ENCODE assay signal across 8 cellular contexts in genomic region chr11:88175707-88176066, GRCh38. TPM values are rescaled to one million over a fixed set of nuclear protein-coding genes. Genes with fewer than 3 reads are reported as not detected.
A peak's percentile ranks its signal among the peaks of the same experiment; 100 is the strongest.
DNase-seq lines count a peak whose midpoint lies in the region; ATAC-seq, FAIRE-seq and TF ChIP-seq lines count a peak whose summit lies in the region.

No MANE protein-coding gene starts in this region.

- H3K9me3 ChIP-seq in H1 (ENCODE audit: insufficient read depth in 2 of 2, low read depth in 1 of 2, low read length in 1 of 2) (no peaks in the 10 kb centered on the region), psoas muscle (no peaks in the 10 kb centered on the region)

- H2BK5ac ChIP-seq in H1 (ENCODE audit: low read depth, low read length): no peak overlapping the region

- DNase-seq in GM19239 (ENCODE audit: insufficient read length, low spot score): no peak
- DNase-seq in H1 (ENCODE audit: low read depth in 1 of 2, low spot score in 2 of 2): no peak
- no peak for DNase-seq in psoas muscle
- no peak for DNase-seq in NCI-H446 treated with DMSO at 0.1 percent for 48 hours (lab: John Stamatoyannopoulos, UW)
- no peak for DNase-seq in activated naive CD4-positive, alpha-beta T cell treated with anti-CD3 and anti-CD28 coated beads, Interleukin-2, amount 50 U/mL, for 16 hours
- no peak for DNase-seq in H4 (ENCODE audit: low spot score)

- H3K4me1 ChIP-seq in H1 (replicated peaks in 1 of 4; ENCODE audit: control insufficient read depth in 3 of 4, insufficient read depth in 4 of 4, low read length in 3 of 4): peaks cover 2 to 4% (median 4%) of the 10 kb centered on the region in 4 experiments; a peak in 6 of 7 replicates
- no peaks in the 10 kb centered on the region for H3K4me1 ChIP-seq in psoas muscle

- WGBS in H1 (ENCODE audit: extremely low coverage in 1 of 2, insufficient coverage in 1 of 2, insufficient read length in 1 of 2, insufficient replicate concordance in 2 of 2, low coverage in 1 of 2, low lambda C conversion rate in 2 of 2, missing lambda C conversion rate in 1 of 2), 2 experiments: 11% methylated on average over 7 of the region's 7 CpGs; no CpG with 5 or more reads in 1 of the 2 experiments
- 34 to 57% (median 42%) methylated on average over 7 of the region's 7 CpGs for WGBS in psoas muscle, 3 donors

- H2AFZ ChIP-seq in H1 (ENCODE audit: low read length): peak overlapping the region; percentile 89

- no peak overlapping the region for H2BK20ac ChIP-seq in H1 (ENCODE audit: low read length)

- no peak overlapping the region for H2BK12ac ChIP-seq in H1 (ENCODE audit: low read depth, low read length)

- TF ChIP-seq CTCF in H1 (IDR thresholded peaks at IDR 0.05; ENCODE audit: control extremely low read depth in 1 of 3, insufficient read depth in 1 of 3, low read depth in 1 of 3, low read length in 3 of 3): no peak
- TF ChIP-seq CTCF in psoas muscle (IDR thresholded peaks at IDR 0.05): no peak

- H3K4ac ChIP-seq in H1 (replicated peaks; ENCODE audit: insufficient read length, low read depth, low read length): no peak overlapping the region

- TF ChIP-seq POLR2A in H1 (IDR thresholded peaks at IDR 0.05; ENCODE audit: control extremely low read depth in 1 of 2, low read depth in 2 of 2, low read length in 2 of 2): no peak

- H2BK120ac ChIP-seq in H1 (replicated peaks; ENCODE audit: low read depth, low read length): no peak overlapping the region

- peak overlapping the region in 1 of 4 experiments; percentile 22; a peak in 1 of 7 replicates for H3K9ac ChIP-seq in H1 (replicated peaks in 1 of 4; ENCODE audit: extremely low read depth in 1 of 4, low read depth in 3 of 4, low read length in 3 of 4)

- H3K27ac ChIP-seq in H1 (ENCODE audit: low read depth, low read length) (no peak overlapping the region), psoas muscle (no peak overlapping the region)

- ATAC-seq in HG03175 (IDR thresholded peaks at IDR 0.05; ENCODE audit: unreplicated experiment) (peak; percentile 14), psoas muscle (peak in 3 of 4 donors; percentile 30 to 59 (median 33)), GM19467 (IDR thresholded peaks at IDR 0.05; ENCODE audit: unreplicated experiment) (no peak)

- no peak overlapping the region for H4K5ac ChIP-seq in H1 (ENCODE audit: insufficient read length, low read depth, low read length)

- intact Hi-C loops in psoas muscle (cut with DNase I): loop anchor here in 1 of 2 donors (10.0 kb wide), 1 partner anchor 61 kb away; no protein-coding TSS in a partner anchor

- H3K79me2 ChIP-seq in H1 (ENCODE audit: control insufficient read depth in 1 of 2, insufficient read depth in 2 of 2, low read length in 2 of 2): no peaks in the 10 kb centered on the region; a peak in 1 of 4 replicates

- no peak overlapping the region for H3K56ac ChIP-seq in H1 (replicated peaks; ENCODE audit: insufficient read length, low read depth, low read length)

- no peak overlapping the region for H2AK5ac ChIP-seq in H1 (ENCODE audit: low read depth, low read length)

- H4K20me1 ChIP-seq in H1 (replicated peaks in 1 of 2; ENCODE audit: control insufficient read depth in 1 of 2, insufficient read depth in 2 of 2, low read length in 2 of 2): no peaks in the 10 kb centered on the region

- 0 out of 2 replicates have a peak, but pooled peaks cover 2% of the 10 kb centered on the region for H3K79me1 ChIP-seq in H1 (ENCODE audit: low read depth, low read length)

- no peaks in the 10 kb centered on the region; a peak in 2 of 8 replicates for H3K36me3 ChIP-seq in H1 (ENCODE audit: control insufficient read depth in 2 of 4, insufficient read depth in 4 of 4, low read length in 3 of 4)
- no peaks in the 10 kb centered on the region for H3K36me3 ChIP-seq in psoas muscle (ENCODE audit: insufficient read depth in 1 of 2, low read depth in 1 of 2)

- peak overlapping the region; percentile 47 to 76 (median 52); a peak in 7 of 8 replicates for H3K4me3 ChIP-seq in H1 (ENCODE audit: extremely low read depth in 1 of 4, insufficient read depth in 2 of 4, low read depth in 3 of 4, low read length in 4 of 4)
- H3K4me3 ChIP-seq in psoas muscle: peak overlapping the region; percentile 66

- H4K8ac ChIP-seq in H1 (ENCODE audit: extremely low read depth, insufficient read depth, low read length): no peak overlapping the region; the same call in 1 of the 2 replicates

- H3K14ac ChIP-seq in H1 (ENCODE audit: insufficient read length): no peak overlapping the region

- FAIRE-seq in GM19239 (lab: Jason Lieb, UNC) (peak; percentile 63), H1 (lab: Jason Lieb, UNC) (peak; percentile 39)

- no peak for TF ChIP-seq RAD21 in H1 (IDR thresholded peaks at IDR 0.05 in 1 of 2, conservative IDR thresholded peaks at IDR 0.05 in 1 of 2; ENCODE audit: low read depth in 2 of 2, low read length in 2 of 2)

- peaks cover 7% of the 10 kb centered on the region; the same call in 1 of the 2 replicates for H3K23me2 ChIP-seq in H1 (ENCODE audit: low read depth, low read length)

- no peak for TF ChIP-seq EP300 in H1 (IDR thresholded peaks at IDR 0.05; ENCODE audit: borderline replicate concordance in 1 of 2, low read depth in 2 of 2, low read length in 2 of 2)

- H4K91ac ChIP-seq in H1 (replicated peaks; ENCODE audit: insufficient read length, low read length): no peak overlapping the region

- H3K23ac ChIP-seq in H1 (ENCODE audit: insufficient read length): no peak overlapping the region

- no peak overlapping the region for H2BK15ac ChIP-seq in H1 (ENCODE audit: low read length)

- CTCF ChIA-PET in H1 (lab: Charles Lee; ENCODE audit: partially characterized antibody): interaction anchor here (0.9 to 1.2 kb wide), 4 partner anchors 16 to 367 kb away, joined by 3 to 5 read pairs (median 3); no protein-coding TSS in a partner anchor

- H3K27me3 ChIP-seq in H1 (replicated peaks in 1 of 4; ENCODE audit: control insufficient read depth in 3 of 4, extremely low read depth in 1 of 4, insufficient read depth in 3 of 4, low read length in 3 of 4) (no peaks in the 10 kb centered on the region), psoas muscle (ENCODE audit: insufficient read depth in 3 of 3, low read length in 2 of 3) (no peaks in the 10 kb centered on the region)

- peak overlapping the region; percentile 97 to 98 for H3K4me2 ChIP-seq in H1 (ENCODE audit: insufficient read depth in 1 of 2, low read depth in 2 of 2, low read length in 2 of 2)

- POLR2A ChIA-PET in H1 (lab: Charles Lee; ENCODE audit: partially characterized antibody): interaction anchor here (0.7 to 1.4 kb wide), 4 partner anchors 33 to 333 kb away, joined by 3 to 4 read pairs (median 4); partner anchors contain the start of gene CTSC

- no peak overlapping the region; the same call in 1 of the 2 replicates for H3K18ac ChIP-seq in H1 (ENCODE audit: extremely low read depth, low read length)

RNA-seq across cellular contexts. Expression of gene RAB38, which starts 0.4 kb away (rescaled TPM):
- total RNA-seq in H1 (2021; fragmentation: NEBNext Ultra II Directional; extraction: Animal tissue kit (Norgen Biotek cat#: 25700)): 16.0 and 16.5 TPM in 2 replicates
- polyA plus RNA-seq in H1 (2011; rRNA removed) (8.9 and 15.4 TPM in 2 replicates), psoas muscle (under 1 TPM; 0.21 to 0.63 (median 0.21) TPM)
- polyA plus RNA-seq in H1 (2011; cell fraction: cytosol; rRNA removed): 14.3 TPM
- 8.1 TPM for polyA plus RNA-seq in H1 (2011; cell fraction: nucleus; rRNA removed)
- 14.8 to 22.1 TPM (median 16.2 TPM) in 4 replicates for polyA plus RNA-seq in H1 (2012, experiment 1 of 2)
- 6.2 TPM for polyA plus RNA-seq in H1 (2012, experiment 2 of 2)
- polyA plus RNA-seq in H1 (2013, experiment 1 of 2): 14.0 TPM
- polyA plus RNA-seq in H1 (2013, experiment 2 of 2): 13.9 TPM
- 20.8 and 21.5 TPM in 2 replicates for polyA minus RNA-seq in H1 (2011; rRNA and poly(A)+ RNA removed)
- 11.7 TPM for polyA minus RNA-seq in H1 (2011; cell fraction: cytosol; rRNA and poly(A)+ RNA removed)
- 24.2 TPM for polyA minus RNA-seq in H1 (2011; cell fraction: nucleus; rRNA and poly(A)+ RNA removed)
- total RNA-seq in psoas muscle: under 1 TPM in 3 of 4 donors, not detected in 1; 0.20 to 0.29 (median 0.28) TPM
- total RNA-seq in H4 (2014; rRNA removed; shearing (Covaris generic)): 1.6 and 2.2 TPM in 2 replicates
